23 cellular contexts compared by ENCODE assay signal in genomic region chr17:834136-834535, GRCh38. TPM values are rescaled to one million over a fixed set of nuclear protein-coding genes. Genes with fewer than 3 reads are reported as not detected.
A peak's percentile ranks its signal among the peaks of the same experiment; 100 is the strongest.
DNase-seq lines count a peak whose midpoint lies in the region; ATAC-seq and TF ChIP-seq lines count a peak whose summit lies in the region.
"Had no signal": no experiment of that assay in that cellular context is flagged by ENCODE, and none has a peak within 500 bp of the region (broad histone marks: within the 10 kb centered on the region; RNA-seq: fewer than 3 reads in every experiment).

No MANE protein-coding gene starts in this region.

- H3K27ac Mint-ChIP-seq in GM23338 = no peak overlapping the region
- no peak overlapping the region for H3K27ac Mint-ChIP-seq in activated naive CD8-positive, alpha-beta T cell treated with anti-CD3 and anti-CD28 coated beads, Interleukin-2, amount 50 U/mL, for 24 hours
- H3K27ac Mint-ChIP-seq: CD4-positive, CD25-positive, alpha-beta regulatory T cell had no signal

- TF ChIP-seq CTCF in GM23338 (conservative IDR thresholded peaks at IDR 0.05; ENCODE audit: low read depth in 2 of 2) (no peak), RWPE1 (conservative IDR thresholded peaks at IDR 0.05; ENCODE audit: low read depth) (no peak), sigmoid colon (IDR thresholded peaks at IDR 0.05) (no peak), upper lobe of right lung (IDR thresholded peaks at IDR 0.05) (no peak)

- H3K4me1 ChIP-seq in GM23338 (ENCODE audit: insufficient read depth) (0 out of 2 replicates have a peak, but pooled peaks cover 7% of the 10 kb centered on the region), sigmoid colon (peaks cover 0 to 36% (median 23%) of the 10 kb centered on the region in 4 donors), upper lobe of right lung (no peaks in the 10 kb centered on the region)
- H3K4me1 ChIP-seq: BE2C had no signal

- H3K4me3 ChIP-seq in GM23338 (no peak overlapping the region), sigmoid colon (no peak overlapping the region), upper lobe of right lung (no peak overlapping the region)
- H3K4me3 ChIP-seq: MG63, SJCRH30 had no signal

- H2AFZ ChIP-seq in GM23338 = no peak overlapping the region

- H3K27ac ChIP-seq in GM23338 (ENCODE audit: low read depth) = peak overlapping the region; percentile 80
- H3K27ac ChIP-seq in RWPE1 = peak overlapping the region; percentile 17; the same call in 1 of the 2 replicates
- H3K27ac ChIP-seq in sigmoid colon = peak overlapping the region; percentile 67 to 83 (median 80)
- H3K27ac ChIP-seq in upper lobe of right lung = no peak overlapping the region
- H3K27ac ChIP-seq: HL-60 had no signal

- H4K20me1 ChIP-seq in GM23338 (replicated peaks; ENCODE audit: insufficient read depth) = no peaks in the 10 kb centered on the region; the same call in none of the 2 replicates

- TF ChIP-seq POLR2A in sigmoid colon (IDR thresholded peaks at IDR 0.05) = no peak

- H3K9me3 ChIP-seq in sigmoid colon = no peaks in the 10 kb centered on the region
- no peaks in the 10 kb centered on the region for H3K9me3 ChIP-seq in upper lobe of right lung
- H3K9me3 ChIP-seq: BE2C, MG63, SJCRH30 had no signal

- TF ChIP-seq EP300 in sigmoid colon (IDR thresholded peaks at IDR 0.05) = no peak

- peaks cover 6% of the 10 kb centered on the region; the same call in 1 of the 2 replicates for H3F3A ChIP-seq in GM23338 (replicated peaks; ENCODE audit: low read depth)

- peaks cover 11% of the 10 kb centered on the region for H3K27me3 Mint-ChIP-seq in GM23338 (ENCODE audit: insufficient read depth, low read depth, poor library complexity)
- peaks cover 8% of the 10 kb centered on the region for H3K27me3 Mint-ChIP-seq in activated naive CD8-positive, alpha-beta T cell treated with anti-CD3 and anti-CD28 coated beads, Interleukin-2, amount 50 U/mL, for 24 hours
- H3K27me3 Mint-ChIP-seq: CD4-positive, CD25-positive, alpha-beta regulatory T cell had no signal

- POLR2A ChIA-PET in RWPE1 (lab: Yijun Ruan, JAX; ENCODE audit: low non-redundant PET) = no interaction called here

- H3K4me2 ChIP-seq in GM23338 = no peak overlapping the region

- H3K9me2 ChIP-seq in GM23338 (ENCODE audit: insufficient read depth) = no peaks in the 10 kb centered on the region

- H3K9me3 Mint-ChIP-seq in GM23338 = no peaks in the 10 kb centered on the region; the same call in 2 of the 3 replicates
- H3K9me3 Mint-ChIP-seq in activated naive CD8-positive, alpha-beta T cell treated with anti-CD3 and anti-CD28 coated beads, Interleukin-2, amount 50 U/mL, for 24 hours = no peaks in the 10 kb centered on the region

- no peak for DNase-seq in GM23338 (ENCODE audit: low spot score)
- DNase-seq in RWPE1 (ENCODE audit: low spot score) = no peak
- DNase-seq in kidney tubule cell (ENCODE audit: low spot score) = peak; percentile 57
- DNase-seq in sigmoid colon = no peak
- no peak for DNase-seq in activated naive CD8-positive, alpha-beta T cell treated with anti-CD3 and anti-CD28 coated beads, Interleukin-2, amount 50 U/mL, for 24 hours
- no peak for DNase-seq in Right ventricle myocardium superior
- no peak for DNase-seq in upper lobe of right lung
- DNase-seq: BE2C; CD4-positive, CD25-positive, alpha-beta regulatory T cell; COR-L47; GDM1; Karpas-422; MG63; NCI-H1092; NCI-H146; NCI-H2081 treated with DMSO at 0.1 percent for 48 hours; NCI-H510A; NCI-H748 treated with DMSO at 0.1 percent for 48 hours; SJCRH30 had no signal

- 83 to 87% methylated on average over 6 of the region's 6 CpGs for WGBS in sigmoid colon, 2 donors

- H3K4me1 Mint-ChIP-seq in GM23338 = peaks cover 16% of the 10 kb centered on the region
- H3K4me1 Mint-ChIP-seq in activated naive CD8-positive, alpha-beta T cell treated with anti-CD3 and anti-CD28 coated beads, Interleukin-2, amount 50 U/mL, for 24 hours = no peaks in the 10 kb centered on the region
- H3K4me1 Mint-ChIP-seq: CD4-positive, CD25-positive, alpha-beta regulatory T cell; IgD-negative memory B cell had no signal

- CTCF ChIA-PET in RWPE1 (lab: Yijun Ruan, JAX) = no interaction called here

- no peaks in the 10 kb centered on the region for H3K36me3 ChIP-seq in GM23338 (ENCODE audit: insufficient read depth)
- H3K36me3 ChIP-seq in sigmoid colon = no peaks in the 10 kb centered on the region
- no peaks in the 10 kb centered on the region for H3K36me3 ChIP-seq in upper lobe of right lung
- H3K36me3 ChIP-seq: BE2C, SJCRH30 had no signal

- ATAC-seq in GM23338 = no peak
- no peak for ATAC-seq in activated naive CD8-positive, alpha-beta T cell treated with anti-CD3 and anti-CD28 coated beads, Interleukin-2, amount 50 U/mL, for 24 hours
- no peak for ATAC-seq in Right ventricle myocardium superior (ENCODE audit: poor library complexity)
- no peak for ATAC-seq in upper lobe of right lung
- no peak for ATAC-seq in HG02759 (IDR thresholded peaks at IDR 0.05; ENCODE audit: unreplicated experiment)
- ATAC-seq: HCT116 had no signal

- intact Hi-C loops in sigmoid colon (cut with DNase I) = no loop called here
- intact Hi-C loops in Right ventricle myocardium superior (cut with DNase I) = no loop called here
- intact Hi-C loops in upper lobe of right lung (cut with DNase I) = no loop called here

- peaks cover 88% of the 10 kb centered on the region for H3K79me2 ChIP-seq in GM23338 (replicated peaks; ENCODE audit: insufficient read depth)

- H3K4me3 Mint-ChIP-seq in GM23338 = no peak overlapping the region
- no peak overlapping the region for H3K4me3 Mint-ChIP-seq in activated naive CD8-positive, alpha-beta T cell treated with anti-CD3 and anti-CD28 coated beads, Interleukin-2, amount 50 U/mL, for 24 hours
- H3K4me3 Mint-ChIP-seq: CD4-positive, CD25-positive, alpha-beta regulatory T cell; IgD-negative memory B cell had no signal

- H3K27me3 ChIP-seq in GM23338 (ENCODE audit: insufficient read depth) (no peaks in the 10 kb centered on the region), sigmoid colon (no peaks in the 10 kb centered on the region), upper lobe of right lung (no peaks in the 10 kb centered on the region)
- H3K27me3 ChIP-seq: BE2C, MG63, SJCRH30 had no signal

- peaks cover 20% of the 10 kb centered on the region for H3K36me3 Mint-ChIP-seq in GM23338 (ENCODE audit: low read depth)
- no peaks in the 10 kb centered on the region for H3K36me3 Mint-ChIP-seq in activated naive CD8-positive, alpha-beta T cell treated with anti-CD3 and anti-CD28 coated beads, Interleukin-2, amount 50 U/mL, for 24 hours (ENCODE audit: low read depth)
- H3K36me3 Mint-ChIP-seq: CD4-positive, CD25-positive, alpha-beta regulatory T cell; IgD-negative memory B cell had no signal

RNA-seq across cellular contexts. Expression of gene MRM3, which starts 52.0 kb away (rescaled TPM):
- 23.4 and 41.3 TPM in 2 replicates for total RNA-seq in GM23338 (2014; rRNA removed; shearing (Covaris generic))
- polyA plus RNA-seq in GM23338 (2016; fragmentation: Nextera tagmentation; extraction: Ambion mirVana) (17.0 and 17.7 TPM in 2 replicates), sigmoid colon (10 to 100 TPM; 10.4 to 17.4 (median 11.4) TPM)
- total RNA-seq in sigmoid colon (10 to 100 TPM; 11.0 to 22.4 (median 18.0) TPM), Right ventricle myocardium superior (21.0 TPM), upper lobe of right lung (12.1 TPM)

RNA-seq across cellular contexts. Expression of gene GLOD4, which starts 52.1 kb away (rescaled TPM):
- total RNA-seq in GM23338 (2014; rRNA removed; shearing (Covaris generic)) = 69.7 and 122 TPM in 2 replicates
- polyA plus RNA-seq in GM23338 (2016; fragmentation: Nextera tagmentation; extraction: Ambion mirVana) = 118 and 120 TPM in 2 replicates
- total RNA-seq in sigmoid colon = 10 to 100 TPM; 28.8 to 42.7 (median 35.7) TPM
- polyA plus RNA-seq in sigmoid colon = 10 to 100 TPM; 56.1 to 85.5 (median 79.3) TPM
- 25.1 TPM for total RNA-seq in Right ventricle myocardium superior
- total RNA-seq in upper lobe of right lung = 55.5 TPM
